Comparison of ENCODE assay signal across 2 cellular contexts in the genomic region with DNA sequence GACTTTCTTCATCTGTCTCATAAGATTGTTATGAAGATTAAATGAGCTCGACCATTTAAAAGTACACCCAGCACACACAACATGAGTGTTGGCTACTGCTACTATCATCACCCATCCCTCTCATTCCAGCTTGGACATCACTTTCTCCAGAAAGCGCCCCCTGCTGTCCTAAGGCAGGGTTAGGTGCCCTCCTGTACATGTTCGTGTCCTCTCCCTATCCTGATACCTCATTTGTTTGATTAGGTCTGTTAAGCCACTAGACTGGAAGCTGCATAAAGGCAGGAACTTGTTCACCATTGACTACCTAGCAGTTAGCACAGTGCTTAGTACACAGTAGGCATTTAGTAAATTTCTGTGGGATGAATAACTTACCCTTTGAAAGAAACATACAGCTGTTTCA.
TF ChIP-seq lines count a peak whose summit lies in the region.

No MANE protein-coding gene starts in this region.

TF ChIP-seq in IMR-90, 13 proteins besides CTCF, POLR2A, EP300 and RAD21:
- TF ChIP-seq RFX5 (IDR thresholded peaks at IDR 0.05; ENCODE audit: low read depth, low read length) (no peak), SMC3 (IDR thresholded peaks at IDR 0.05; ENCODE audit: low read depth, low read length) (peak; percentile 58)

TF ChIP-seq in HepG2, 621 proteins besides CTCF, POLR2A, EP300 and RAD21:
- TF ChIP-seq ZEB1 (IDR thresholded peaks at IDR 0.05; ENCODE audit: insufficient replicate concordance, low read depth) (no peak), ZSCAN12 (CRISPR knock-in tag; IDR thresholded peaks at IDR 0.05) (no peak), FLYWCH1 (CRISPR knock-in tag; IDR thresholded peaks at IDR 0.05) (no peak), STAG1 (CRISPR knock-in tag; IDR thresholded peaks at IDR 0.05) (peak; percentile 39; the same call in 1 of the 2 replicates), ZNF451 (CRISPR knock-in tag; IDR thresholded peaks at IDR 0.05) (no peak), ZNF879 (CRISPR knock-in tag; IDR thresholded peaks at IDR 0.05) (no peak), MAFG (CRISPR knock-in tag; IDR thresholded peaks at IDR 0.05) (no peak), NCOA2 (CRISPR knock-in tag; IDR thresholded peaks at IDR 0.05) (no peak), ZNF75D (CRISPR knock-in tag; IDR thresholded peaks at IDR 0.05; ENCODE audit: borderline replicate concordance) (no peak), SMC3 (IDR thresholded peaks at IDR 0.05; ENCODE audit: low read length) (peak; percentile 41; the same call in 1 of the 2 replicates), MIXL1 (CRISPR knock-in tag; IDR thresholded peaks at IDR 0.05) (no peak), ZNF468 (CRISPR knock-in tag; IDR thresholded peaks at IDR 0.05) (no peak), NFIB (CRISPR knock-in tag; IDR thresholded peaks at IDR 0.05; ENCODE audit: borderline replicate concordance) (no peak), ERF (CRISPR knock-in tag; IDR thresholded peaks at IDR 0.05) (no peak)
- TF ChIP-seq, protein P1, sequence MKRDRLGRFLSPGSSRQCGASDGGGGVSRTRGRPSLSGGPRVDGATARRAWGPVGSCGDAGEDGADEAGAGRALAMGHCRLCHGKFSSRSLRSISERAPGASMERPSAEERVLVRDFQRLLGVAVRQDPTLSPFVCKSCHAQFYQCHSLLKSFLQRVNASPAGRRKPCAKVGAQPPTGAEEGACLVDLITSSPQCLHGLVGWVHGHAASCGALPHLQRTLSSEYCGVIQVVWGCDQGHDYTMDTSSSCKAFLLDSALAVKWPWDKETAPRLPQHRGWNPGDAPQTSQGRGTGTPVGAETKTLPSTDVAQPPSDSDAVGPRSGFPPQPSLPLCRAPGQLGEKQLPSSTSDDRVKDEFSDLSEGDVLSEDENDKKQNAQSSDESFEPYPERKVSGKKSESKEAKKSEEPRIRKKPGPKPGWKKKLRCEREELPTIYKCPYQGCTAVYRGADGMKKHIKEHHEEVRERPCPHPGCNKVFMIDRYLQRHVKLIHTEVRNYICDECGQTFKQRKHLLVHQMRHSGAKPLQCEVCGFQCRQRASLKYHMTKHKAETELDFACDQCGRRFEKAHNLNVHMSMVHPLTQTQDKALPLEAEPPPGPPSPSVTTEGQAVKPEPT (CRISPR knock-in tag; IDR thresholded peaks at IDR 0.05; ENCODE audit: low read depth), result no peak
- TF ChIP-seq, protein P2, sequence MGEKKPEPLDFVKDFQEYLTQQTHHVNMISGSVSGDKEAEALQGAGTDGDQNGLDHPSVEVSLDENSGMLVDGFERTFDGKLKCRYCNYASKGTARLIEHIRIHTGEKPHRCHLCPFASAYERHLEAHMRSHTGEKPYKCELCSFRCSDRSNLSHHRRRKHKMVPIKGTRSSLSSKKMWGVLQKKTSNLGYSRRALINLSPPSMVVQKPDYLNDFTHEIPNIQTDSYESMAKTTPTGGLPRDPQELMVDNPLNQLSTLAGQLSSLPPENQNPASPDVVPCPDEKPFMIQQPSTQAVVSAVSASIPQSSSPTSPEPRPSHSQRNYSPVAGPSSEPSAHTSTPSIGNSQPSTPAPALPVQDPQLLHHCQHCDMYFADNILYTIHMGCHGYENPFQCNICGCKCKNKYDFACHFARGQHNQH (CRISPR knock-in tag; IDR thresholded peaks at IDR 0.05), result no peak
- TF ChIP-seq, protein P3, sequence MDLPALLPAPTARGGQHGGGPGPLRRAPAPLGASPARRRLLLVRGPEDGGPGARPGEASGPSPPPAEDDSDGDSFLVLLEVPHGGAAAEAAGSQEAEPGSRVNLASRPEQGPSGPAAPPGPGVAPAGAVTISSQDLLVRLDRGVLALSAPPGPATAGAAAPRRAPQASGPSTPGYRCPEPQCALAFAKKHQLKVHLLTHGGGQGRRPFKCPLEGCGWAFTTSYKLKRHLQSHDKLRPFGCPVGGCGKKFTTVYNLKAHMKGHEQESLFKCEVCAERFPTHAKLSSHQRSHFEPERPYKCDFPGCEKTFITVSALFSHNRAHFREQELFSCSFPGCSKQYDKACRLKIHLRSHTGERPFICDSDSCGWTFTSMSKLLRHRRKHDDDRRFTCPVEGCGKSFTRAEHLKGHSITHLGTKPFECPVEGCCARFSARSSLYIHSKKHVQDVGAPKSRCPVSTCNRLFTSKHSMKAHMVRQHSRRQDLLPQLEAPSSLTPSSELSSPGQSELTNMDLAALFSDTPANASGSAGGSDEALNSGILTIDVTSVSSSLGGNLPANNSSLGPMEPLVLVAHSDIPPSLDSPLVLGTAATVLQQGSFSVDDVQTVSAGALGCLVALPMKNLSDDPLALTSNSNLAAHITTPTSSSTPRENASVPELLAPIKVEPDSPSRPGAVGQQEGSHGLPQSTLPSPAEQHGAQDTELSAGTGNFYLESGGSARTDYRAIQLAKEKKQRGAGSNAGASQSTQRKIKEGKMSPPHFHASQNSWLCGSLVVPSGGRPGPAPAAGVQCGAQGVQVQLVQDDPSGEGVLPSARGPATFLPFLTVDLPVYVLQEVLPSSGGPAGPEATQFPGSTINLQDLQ (CRISPR knock-in tag; IDR thresholded peaks at IDR 0.05), result no peak
